27 cellular contexts compared by ENCODE assay signal in genomic region chr2:230043461-230043860, GRCh38. TPM values are rescaled to one million over a fixed set of nuclear protein-coding genes. Genes with fewer than 3 reads are reported as not detected.
"Had no signal": no experiment of that assay in that cellular context is flagged by ENCODE, and none has a peak within 500 bp of the region (broad histone marks: within the 10 kb centered on the region; RNA-seq: fewer than 3 reads in every experiment).

No MANE protein-coding gene starts in this region.

- H3K36me3 ChIP-seq: SJSA1 had no signal

- FAIRE-seq: K562 had no signal

- H3K27me3 Mint-ChIP-seq: IgD-negative memory B cell had no signal

- H3K4me1 Mint-ChIP-seq: T-cell had no signal

- H3K4me2 ChIP-seq: KMS-11 had no signal

- H3K27ac ChIP-seq: KMS-11, SJSA1, SK-N-MC had no signal

- H3K4me3 Mint-ChIP-seq: IgD-negative memory B cell, T-cell had no signal

- ATAC-seq: K562, Panc1, PC-3, Right ventricle myocardium inferior, T-cell had no signal

- H3K4me3 ChIP-seq: K562, SJSA1, SK-N-MC had no signal

- H3K4me1 ChIP-seq: SJSA1 had no signal

- DNase-seq: Kasumi-1; MM.1S; NCI-H1092 treated with DMSO at 0.1 percent for 48 hours; NCI-H1436; NCI-H187; NCI-H2029; NCI-H2081 treated with DMSO at 0.1 percent for 48 hours; NCI-H2171; NCI-H2227 treated with DMSO at 0.1 percent for 48 hours; NCI-H524; NCI-H526 treated with DMSO at 0.1 percent for 48 hours; NCI-H748 treated with DMSO at 0.1 percent for 48 hours; NK-92 treated with Interleukin-12 subunit alpha and Interleukin-12 subunit beta, amount 100 ng/mL, for 24 hours; PC-3; SIG-M5; SW 1271; T-cell had no signal

- H3K9me3 ChIP-seq: SJSA1 had no signal

- H3K36me3 Mint-ChIP-seq: T-cell had no signal

- H3K9ac ChIP-seq: KMS-11 had no signal

- H3K27me3 ChIP-seq: SJSA1 had no signal

RNA-seq across cellular contexts. Expression of gene SLC16A14, which starts 25.3 kb away (rescaled TPM):
- total RNA-seq: HT1080, K562, OCI-LY7, RPMI7951 had no signal
- polyA plus RNA-seq: K562 had no signal
